Comparison of ENCODE assay signal across 8 cellular contexts in the genomic region with DNA sequence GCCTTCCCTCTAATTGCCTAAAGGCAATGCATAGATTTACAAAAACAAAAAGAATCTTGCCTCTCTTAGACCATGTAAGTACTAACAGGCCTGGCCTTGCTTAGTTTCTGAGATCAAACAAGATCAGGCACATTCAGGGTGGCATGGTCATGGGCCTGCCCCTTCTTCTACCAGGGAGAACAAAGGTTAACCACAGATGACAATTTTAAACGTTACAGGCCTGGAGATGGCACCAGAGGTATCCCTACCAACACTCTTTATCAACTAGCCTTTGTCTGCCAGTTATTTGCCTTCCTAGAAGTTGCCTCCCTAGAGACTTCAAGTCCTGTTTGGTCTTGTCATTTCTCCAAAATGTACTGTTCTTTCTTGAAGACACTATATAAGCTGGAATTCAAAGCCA.
DNase-seq lines count a peak whose midpoint lies in the region; ATAC-seq, FAIRE-seq and TF ChIP-seq lines count a peak whose summit lies in the region.

No MANE protein-coding gene starts in this region.

- no peak overlapping the region for H3K4me3 ChIP-seq in RWPE2 (ENCODE audit: severe bottlenecking)
- H3K4me3 ChIP-seq in kidney (ENCODE audit: low read length in 2 of 2), result no peak overlapping the region

- H3K27me3 ChIP-seq in RWPE2 (ENCODE audit: insufficient read depth, poor library complexity, severe bottlenecking), result no peaks in the 10 kb centered on the region

- no peak overlapping the region for H3K27ac ChIP-seq in RWPE2 (ENCODE audit: poor library complexity, severe bottlenecking)
- H3K27ac ChIP-seq in kidney (ENCODE audit: low read depth in 2 of 2, low read length in 2 of 2), result peak overlapping the region; percentile 53 to 83

- TF ChIP-seq POLR2A in GM18505 (IDR thresholded peaks at IDR 0.05; ENCODE audit: borderline replicate concordance, extremely low read depth, insufficient read depth, insufficient read length), result no peak

- intact Hi-C loops in kidney (cut with DNase I), result no loop called here

- peak; percentile 80 for ATAC-seq in HG03378 (IDR thresholded peaks at IDR 0.05; ENCODE audit: unreplicated experiment)
- ATAC-seq in RWPE2 (ENCODE audit: low read depth), result peak; percentile 87
- no peak for ATAC-seq in GM18505 (IDR thresholded peaks at IDR 0.05; ENCODE audit: unreplicated experiment)

- peak; percentile 57 for TF ChIP-seq CTCF in RWPE2 (IDR thresholded peaks at IDR 0.05; ENCODE audit: poor library complexity, severe bottlenecking)
- TF ChIP-seq CTCF in kidney (IDR thresholded peaks at IDR 0.05; ENCODE audit: borderline replicate concordance, extremely low read depth, insufficient read depth), result no peak

- FAIRE-seq in kidney (lab: Jason Lieb, UNC) (no peak), HTR-8/SVneo (lab: Jason Lieb, UNC) (no peak)

- DNase-seq in DMS153 treated with DMSO at 0.1 percent for 48 hours (lab: John Stamatoyannopoulos, UW; ENCODE audit: unreplicated experiment), result peak; percentile 30
- no peak for DNase-seq in RWPE2 (ENCODE audit: low spot score)
- DNase-seq in kidney, result no peak
- DNase-seq in stimulated activated CD4-positive, alpha-beta T cell treated with anti-CD3 and anti-CD28 coated beads, Interleukin-15, amount 100 ng/mL, for 24 hours, result no peak
- DNase-seq in HTR-8/SVneo (ENCODE audit: insufficient read length, low spot score), result no peak
- DNase-seq in activated gamma-delta T cell (lab: John Stamatoyannopoulos, UW), result no peak

- H3K9me3 ChIP-seq in RWPE2 (ENCODE audit: severe bottlenecking) (no peaks in the 10 kb centered on the region), kidney (ENCODE audit: control insufficient read depth in 1 of 2, low read length in 2 of 2) (no peaks in the 10 kb centered on the region)

- no peak overlapping the region for H3K9ac ChIP-seq in kidney (ENCODE audit: low read length in 2 of 2)

- H3K36me3 ChIP-seq in RWPE2 (ENCODE audit: low read depth) (no peaks in the 10 kb centered on the region), kidney (ENCODE audit: control insufficient read depth in 1 of 2, insufficient read depth in 2 of 2, low read length in 2 of 2) (no peaks in the 10 kb centered on the region)

- H3K4me1 ChIP-seq in RWPE2 (ENCODE audit: insufficient read depth, poor library complexity, severe bottlenecking) (peaks cover 15% of the 10 kb centered on the region), kidney (ENCODE audit: control insufficient read depth in 1 of 2, insufficient read depth in 1 of 2, low read depth in 1 of 2, low read length in 2 of 2) (peaks cover 5 to 14% of the 10 kb centered on the region in 2 donors)
